Comparison of ENCODE assay signal across 19 cellular contexts in the genomic region with DNA sequence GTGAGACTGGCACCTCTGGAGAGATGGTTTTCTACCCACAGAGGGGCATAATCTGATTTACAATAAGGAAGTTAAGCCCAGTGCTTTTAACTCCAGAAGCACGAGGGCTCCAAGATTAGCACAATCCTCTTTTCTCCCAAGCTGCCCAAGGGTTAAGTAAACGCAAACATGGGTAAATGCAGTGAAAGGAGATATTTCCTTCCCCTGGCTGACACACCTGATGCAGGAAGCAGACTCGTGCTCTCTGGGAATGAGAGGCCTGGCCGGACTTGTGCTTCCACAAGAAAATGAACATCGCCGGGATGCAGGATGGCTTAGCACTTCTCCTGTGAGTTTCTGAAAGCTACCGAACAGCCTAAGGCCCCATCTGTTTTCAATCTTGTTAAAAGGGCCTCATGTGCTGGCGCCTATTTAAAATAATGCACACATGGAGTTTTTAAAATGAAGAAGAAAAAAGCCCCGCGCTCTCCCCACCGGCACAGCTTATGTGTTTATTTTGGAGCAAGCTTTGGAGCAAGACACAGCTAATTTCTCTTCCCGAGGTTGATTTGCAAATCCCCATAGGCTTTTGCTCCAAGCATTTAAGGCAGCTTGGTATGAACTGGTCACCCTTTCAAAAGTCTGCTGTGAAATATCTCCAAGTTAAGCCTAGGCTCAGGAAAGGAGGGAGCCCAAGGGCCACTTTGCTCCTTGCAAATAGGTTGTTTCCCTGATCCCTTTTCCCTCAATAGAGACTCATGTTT.
DNase-seq lines count a peak whose midpoint lies in the region; ATAC-seq and TF ChIP-seq lines count a peak whose summit lies in the region.
"Had no signal": no experiment of that assay in that cellular context is flagged by ENCODE, and none has a peak within 500 bp of the region (broad histone marks: within the 10 kb centered on the region; RNA-seq: fewer than 3 reads in every experiment).

No MANE protein-coding gene starts in this region.

- H3K9me3 ChIP-seq in neural progenitor cell (ENCODE audit: low read depth), result no peaks in the 10 kb centered on the region
- H3K9me3 ChIP-seq: body of pancreas, gastroesophageal sphincter, upper lobe of right lung had no signal

- no peak overlapping the region for H3K4me3 Mint-ChIP-seq in neural progenitor cell
- H3K4me3 Mint-ChIP-seq in activated CD8-positive, alpha-beta T cell treated with anti-CD3 and anti-CD28 coated beads for 36 hours, result no peak overlapping the region
- H3K4me3 Mint-ChIP-seq: activated naive CD8-positive, alpha-beta T cell treated with anti-CD3 and anti-CD28 coated beads, Interleukin-2, amount 10 ng/mL, durations not matched to agents 7 days and 5 days; dendritic cell treated with granulocyte-macrophage colony-stimulating factor and Interleukin-4, amounts not matched to agents 40 ng/mL and 50 ng/mL, for 4 days; T-helper 17 cell had no signal

- no peak for TF ChIP-seq CTCF in fibroblast of villous mesenchyme (IDR thresholded peaks at IDR 0.05; ENCODE audit: insufficient read depth, low read depth, low read length)
- TF ChIP-seq CTCF in neural progenitor cell (IDR thresholded peaks at IDR 0.05), result no peak
- no peak for TF ChIP-seq CTCF in activated CD8-positive, alpha-beta T cell treated with anti-CD3 and anti-CD28 coated beads for 36 hours (IDR thresholded peaks at IDR 0.05)

- no peaks in the 10 kb centered on the region for H3K36me3 ChIP-seq in neural progenitor cell
- H3K36me3 ChIP-seq: gastroesophageal sphincter, upper lobe of right lung had no signal

- CTCF ChIA-PET in activated CD8-positive, alpha-beta T cell treated with anti-CD3 and anti-CD28 coated beads for 36 hours (lab: Charles Lee), result no interaction called here

- H3K4me1 Mint-ChIP-seq in neural progenitor cell, result peaks cover 15% of the 10 kb centered on the region
- H3K4me1 Mint-ChIP-seq in activated CD8-positive, alpha-beta T cell treated with anti-CD3 and anti-CD28 coated beads for 36 hours (ENCODE audit: low read depth), result no peaks in the 10 kb centered on the region
- H3K4me1 Mint-ChIP-seq: activated naive CD8-positive, alpha-beta T cell treated with anti-CD3 and anti-CD28 coated beads, Interleukin-2, amount 10 ng/mL, durations not matched to agents 7 days and 5 days; T-helper 17 cell had no signal

- H3K4me2 ChIP-seq in neural progenitor cell, result peak overlapping the region; percentile 10

- H3K27ac Mint-ChIP-seq in neural progenitor cell, result no peak overlapping the region
- no peak overlapping the region for H3K27ac Mint-ChIP-seq in activated CD8-positive, alpha-beta T cell treated with anti-CD3 and anti-CD28 coated beads for 36 hours
- H3K27ac Mint-ChIP-seq: activated naive CD8-positive, alpha-beta T cell treated with anti-CD3 and anti-CD28 coated beads, Interleukin-2, amount 10 ng/mL, durations not matched to agents 7 days and 5 days; dendritic cell treated with granulocyte-macrophage colony-stimulating factor and Interleukin-4, amounts not matched to agents 40 ng/mL and 50 ng/mL, for 4 days; T-helper 17 cell had no signal

- H3K4me1 ChIP-seq in neural progenitor cell, result peaks cover 15% of the 10 kb centered on the region
- H3K4me1 ChIP-seq: body of pancreas had no signal

- ATAC-seq in Right ventricle myocardium superior (ENCODE audit: poor library complexity) (peak; percentile 34), HG03469 (IDR thresholded peaks at IDR 0.05; ENCODE audit: unreplicated experiment) (no peak)
- no peak for ATAC-seq in activated CD8-positive, alpha-beta T cell treated with anti-CD3 and anti-CD28 coated beads for 36 hours
- ATAC-seq: body of pancreas; gastroesophageal sphincter; left colon; stimulated activated naive CD8-positive, alpha-beta T cell treated with anti-CD3 and anti-CD28 coated beads, Interleukin-15, Interleukin-2, amounts not matched to agents 100 U/mL and 50 U/mL, for 24 hours; T-helper 17 cell; upper lobe of right lung had no signal

- peaks cover 4% of the 10 kb centered on the region for H3K9me3 Mint-ChIP-seq in neural progenitor cell
- no peaks in the 10 kb centered on the region for H3K9me3 Mint-ChIP-seq in activated CD8-positive, alpha-beta T cell treated with anti-CD3 and anti-CD28 coated beads for 36 hours
- H3K9me3 Mint-ChIP-seq: activated naive CD8-positive, alpha-beta T cell treated with anti-CD3 and anti-CD28 coated beads, Interleukin-2, amount 10 ng/mL, durations not matched to agents 7 days and 5 days; dendritic cell treated with granulocyte-macrophage colony-stimulating factor and Interleukin-4, amounts not matched to agents 40 ng/mL and 50 ng/mL, for 4 days had no signal

- intact Hi-C loops in Right ventricle myocardium superior (cut with DNase I), result no loop called here
- intact Hi-C loops in cardiac septum (cut with DNase I), result no loop called here
- intact Hi-C loops in activated CD8-positive, alpha-beta T cell treated with anti-CD3 and anti-CD28 coated beads for 36 hours (cut with micrococcal nuclease), result no loop called here

- H3K27ac ChIP-seq in neural progenitor cell, result peak overlapping the region; percentile 43
- H3K27ac ChIP-seq: body of pancreas, upper lobe of right lung had no signal

- no peaks in the 10 kb centered on the region for H3K36me3 Mint-ChIP-seq in neural progenitor cell
- no peaks in the 10 kb centered on the region for H3K36me3 Mint-ChIP-seq in activated CD8-positive, alpha-beta T cell treated with anti-CD3 and anti-CD28 coated beads for 36 hours (ENCODE audit: low read depth)
- H3K36me3 Mint-ChIP-seq: activated naive CD8-positive, alpha-beta T cell treated with anti-CD3 and anti-CD28 coated beads, Interleukin-2, amount 10 ng/mL, durations not matched to agents 7 days and 5 days had no signal

- peaks cover 10% of the 10 kb centered on the region for H3F3A ChIP-seq in neural progenitor cell (ENCODE audit: low read depth)

- H3K27me3 Mint-ChIP-seq in neural progenitor cell (ENCODE audit: insufficient read depth, low read depth), result peaks cover 3% of the 10 kb centered on the region
- H3K27me3 Mint-ChIP-seq in activated CD8-positive, alpha-beta T cell treated with anti-CD3 and anti-CD28 coated beads for 36 hours, result no peaks in the 10 kb centered on the region
- H3K27me3 Mint-ChIP-seq: activated naive CD8-positive, alpha-beta T cell treated with anti-CD3 and anti-CD28 coated beads, Interleukin-2, amount 10 ng/mL, durations not matched to agents 7 days and 5 days; dendritic cell treated with granulocyte-macrophage colony-stimulating factor and Interleukin-4, amounts not matched to agents 40 ng/mL and 50 ng/mL, for 4 days had no signal

- H3K27me3 ChIP-seq in neural progenitor cell, result no peaks in the 10 kb centered on the region
- H3K27me3 ChIP-seq: body of pancreas, gastroesophageal sphincter, upper lobe of right lung had no signal

- H3K4me3 ChIP-seq in fibroblast of villous mesenchyme (ENCODE audit: low read depth, low read length) (no peak overlapping the region), neural progenitor cell (no peak overlapping the region)
- H3K4me3 ChIP-seq: body of pancreas, gastroesophageal sphincter, upper lobe of right lung had no signal

- H3K79me2 ChIP-seq in neural progenitor cell (ENCODE audit: low read depth), result no peaks in the 10 kb centered on the region

- H2AFZ ChIP-seq in neural progenitor cell (replicated peaks), result no peak overlapping the region

- H3K9ac ChIP-seq in neural progenitor cell, result no peak overlapping the region

- DNase-seq in Right ventricle myocardium superior, result no peak
- no peak for DNase-seq in cardiac septum (ENCODE audit: low spot score)
- DNase-seq in fibroblast of villous mesenchyme (ENCODE audit: low read depth), result peak; percentile 5
- DNase-seq in neural progenitor cell (ENCODE audit: low spot score), result no peak
- no peak for DNase-seq in mucosa of gallbladder (ENCODE audit: low spot score)
- no peak for DNase-seq in middle frontal gyrus (ENCODE audit: extremely low spot score, low spot score)
- no peak for DNase-seq in activated CD8-positive, alpha-beta T cell treated with anti-CD3 and anti-CD28 coated beads for 36 hours
- DNase-seq: activated naive CD8-positive, alpha-beta T cell treated with anti-CD3 and anti-CD28 coated beads, Interleukin-2, amount 10 ng/mL, durations not matched to agents 7 days and 5 days; body of pancreas; left colon; NCI-H1105; nucleus accumbens; stimulated activated CD4-positive, alpha-beta T cell treated with anti-CD3 and anti-CD28 coated beads, Interleukin-1b, Interleukin-23, amount 100 ng/mL, for 48 hours; stimulated activated naive CD8-positive, alpha-beta T cell treated with anti-CD3 and anti-CD28 coated beads, Interleukin-15, Interleukin-2, amounts not matched to agents 100 U/mL and 50 U/mL, for 24 hours; T-helper 17 cell; upper lobe of right lung had no signal

- POLR2A ChIA-PET in activated CD8-positive, alpha-beta T cell treated with anti-CD3 and anti-CD28 coated beads for 36 hours (lab: Charles Lee), result interaction anchor here (0.6 kb wide), 1 partner anchor 198 kb away, joined by 3 read pairs; no protein-coding TSS in a partner anchor

- no peaks in the 10 kb centered on the region for H4K20me1 ChIP-seq in neural progenitor cell (ENCODE audit: low read depth)
